ENCODE assay signal across 27 cellular contexts in genomic region chr9:89543621-89544279, GRCh38. TPM values are rescaled to one million over a fixed set of nuclear protein-coding genes. Genes with fewer than 3 reads are reported as not detected.
DNase-seq lines count a peak whose midpoint lies in the region; ATAC-seq, FAIRE-seq and TF ChIP-seq lines count a peak whose summit lies in the region.
"Had no signal": no experiment of that assay in that cellular context is flagged by ENCODE, and none has a peak within 500 bp of the region (broad histone marks: within the 10 kb centered on the region; RNA-seq: fewer than 3 reads in every experiment).

No MANE protein-coding gene starts in this region.

- H3K27me3 Mint-ChIP-seq in WTC11 (ENCODE audit: low read depth) (peaks cover 3% of the 10 kb centered on the region; the same call in 1 of the 2 replicates), endodermal cell (ENCODE audit: insufficient read depth) (peaks cover 1% of the 10 kb centered on the region)
- H3K27me3 Mint-ChIP-seq: activated CD8-positive, alpha-beta T cell treated with anti-CD3 and anti-CD28 coated beads for 36 hours had no signal

- H3K27ac Mint-ChIP-seq in WTC11, result peak overlapping the region; percentile 50; the same call in 1 of the 2 replicates
- no peak overlapping the region for H3K27ac Mint-ChIP-seq in endodermal cell
- H3K27ac Mint-ChIP-seq: activated CD8-positive, alpha-beta T cell treated with anti-CD3 and anti-CD28 coated beads for 36 hours; dendritic cell treated with granulocyte-macrophage colony-stimulating factor and Interleukin-4, amounts not matched to agents 40 ng/mL and 50 ng/mL, for 4 days; mesothelial cell of epicardium had no signal

- no peak overlapping the region for H3K9ac ChIP-seq in endodermal cell (ENCODE audit: extremely low read depth, low read length, poor library complexity, severe bottlenecking)
- H3K9ac ChIP-seq: SK-N-SH had no signal

- H3K4me1 Mint-ChIP-seq in WTC11, result peaks cover 20% of the 10 kb centered on the region
- no peaks in the 10 kb centered on the region for H3K4me1 Mint-ChIP-seq in endodermal cell

- H3K9me3 Mint-ChIP-seq in WTC11 (peaks cover 25% of the 10 kb centered on the region), endodermal cell (peaks cover 18% of the 10 kb centered on the region)

- H3K27me3 ChIP-seq in endodermal cell (ENCODE audit: control insufficient read depth, insufficient read depth, low read length, poor library complexity, severe bottlenecking), result no peaks in the 10 kb centered on the region
- H3K27me3 ChIP-seq: upper lobe of left lung had no signal

- 92 to 95% methylated on average over 14 of the region's 14 CpGs for WGBS in endodermal cell (ENCODE audit: insufficient coverage in 1 of 2, insufficient read length in 1 of 2), 2 experiments

- ATAC-seq in WTC11, result no peak
- ATAC-seq: activated CD4-positive, CD25-positive, alpha-beta regulatory T cell treated with anti-CD3 and anti-CD28 coated beads, Interleukin-2, amount 50 U/mL, for 24 hours; activated CD8-positive, alpha-beta T cell treated with anti-CD3 and anti-CD28 coated beads for 36 hours; activated naive CD4-positive, alpha-beta T cell treated with anti-CD3 and anti-CD28 coated beads, Interleukin-2, amount 50 U/mL, for 72 hours; CD8-positive, alpha-beta T cell; Right ventricle myocardium inferior had no signal

- POLR2A ChIA-PET in WTC11 (lab: Charles Lee), result no interaction called here

- H3K36me3 ChIP-seq in endodermal cell (ENCODE audit: control insufficient read depth, insufficient read depth, low read length), result no peaks in the 10 kb centered on the region
- H3K36me3 ChIP-seq: esophagus muscularis mucosa, upper lobe of left lung had no signal

- H3K27ac ChIP-seq in endodermal cell (ENCODE audit: low read depth, low read length) (no peak overlapping the region), temporal lobe (ENCODE audit: low read depth, low read length) (peak overlapping the region; percentile 96)
- H3K27ac ChIP-seq: esophagus muscularis mucosa, foreskin keratinocyte, HL-60, PC-9, upper lobe of left lung had no signal

- no peak for TF ChIP-seq CTCF in WTC11 (IDR thresholded peaks at IDR 0.05)
- TF ChIP-seq CTCF in endodermal cell (conservative IDR thresholded peaks at IDR 0.05), result no peak

- no peak overlapping the region for H3K4me3 ChIP-seq in endodermal cell (ENCODE audit: low read length)
- H3K4me3 ChIP-seq: esophagus muscularis mucosa, PC-9, upper lobe of left lung had no signal

- peaks cover 13% of the 10 kb centered on the region for H3K9me3 ChIP-seq in endodermal cell (ENCODE audit: control insufficient read depth, low read length)
- H3K9me3 ChIP-seq: SK-N-SH had no signal

- H3K36me3 Mint-ChIP-seq in WTC11, result peaks cover 18% of the 10 kb centered on the region
- H3K36me3 Mint-ChIP-seq in endodermal cell (ENCODE audit: low read depth), result no peaks in the 10 kb centered on the region
- H3K36me3 Mint-ChIP-seq: mesothelial cell of epicardium had no signal

- DNase-seq in activated CD8-positive, alpha-beta memory T cell treated with anti-CD3 and anti-CD28 coated beads for 24 hours, result peak; percentile 49
- no peak for DNase-seq in activated CD8-positive, alpha-beta memory T cell treated with anti-CD3 and anti-CD28 coated beads, Interleukin-2, amount 50 U/mL, for 4 hours
- DNase-seq in WTC11 (ENCODE audit: low spot score) (no peak), endodermal cell (peak; percentile 29), HTR-8/SVneo (ENCODE audit: insufficient read length, low spot score) (no peak), GOT3 (lab: John Stamatoyannopoulos, UW) (no peak), Ammon's horn (ENCODE audit: low spot score) (no peak)
- DNase-seq: activated CD8-positive, alpha-beta T cell treated with anti-CD3 and anti-CD28 coated beads for 36 hours; activated effector memory CD4-positive, alpha-beta T cell treated with Interleukin-2 at 50 U/mL for 16 hours; CD8-positive, alpha-beta T cell; Karpas-422; NCI-H1417 treated with DMSO at 0.1 percent for 48 hours; NCI-H69; PC-9; SK-N-SH; stimulated activated CD4-positive, alpha-beta T cell treated with anti-CD3 and anti-CD28 coated beads, Interleukin-4, amount 100 ng/mL, for 24 hours; T-helper 2 cell; upper lobe of left lung had no signal

- H3K4me1 ChIP-seq in endodermal cell (ENCODE audit: control insufficient read depth, insufficient read depth, low read length), result no peaks in the 10 kb centered on the region
- H3K4me1 ChIP-seq: esophagus muscularis mucosa, upper lobe of left lung had no signal

- CTCF ChIA-PET in WTC11 (lab: Charles Lee), result interaction anchor here (0.7 to 3.6 kb wide), 5 partner anchors 12 to 309 kb away, joined by 3 to 25 read pairs (median 7); no protein-coding TSS in a partner anchor

- no peak for FAIRE-seq in HTR-8/SVneo (lab: Jason Lieb, UNC)

- H3K4me3 Mint-ChIP-seq in WTC11, result no peak overlapping the region
- H3K4me3 Mint-ChIP-seq in endodermal cell, result no peak overlapping the region
- H3K4me3 Mint-ChIP-seq: activated CD8-positive, alpha-beta T cell treated with anti-CD3 and anti-CD28 coated beads for 36 hours; CD8-positive, alpha-beta T cell; dendritic cell treated with granulocyte-macrophage colony-stimulating factor and Interleukin-4, amounts not matched to agents 40 ng/mL and 50 ng/mL, for 4 days; mesothelial cell of epicardium had no signal

TF ChIP-seq in WTC11, 78 proteins besides CTCF, POLR2A, EP300 and RAD21:
- TF ChIP-seq NFYB (CRISPR knock-in tag; conservative IDR thresholded peaks at IDR 0.05; ENCODE audit: low read depth) (no peak), HMGA2 (CRISPR knock-in tag; IDR thresholded peaks at IDR 0.05) (no peak), MAX (CRISPR knock-in tag; IDR thresholded peaks at IDR 0.05) (no peak)

RNA-seq across cellular contexts. Expression of gene SEMA4D, which starts 45.8 kb away (rescaled TPM):
- total RNA-seq in WTC11 (2021) (60.5 to 67.8 TPM (median 65.2 TPM) in 3 replicates), endodermal cell (10 to 100 TPM; 42.8 to 51.0 TPM), temporal lobe (10.6 TPM)
- 19.7 TPM for polyA plus RNA-seq in endodermal cell (2013, experiment 1 of 2)
- 18.5 TPM for polyA plus RNA-seq in endodermal cell (2013, experiment 2 of 2)

Comparison
In these comparisons a context has a peak if more than half of its experiments do, and no peak if none do; other contexts are left out.
1. DNase-seq: peak in activated CD8-positive, alpha-beta memory T cell treated with anti-CD3 and anti-CD28 coated beads for 24 hours (single experiment) and endodermal cell (single experiment); none in activated CD8-positive, alpha-beta memory T cell treated with anti-CD3 and anti-CD28 coated beads, Interleukin-2, amount 50 U/mL, for 4 hours (single experiment), WTC11 (single experiment), HTR-8/SVneo (single experiment), GOT3 (single experiment) and Ammon's horn (single experiment).